Comparison of ENCODE assay signal across 8 cellular contexts in the genomic region with DNA sequence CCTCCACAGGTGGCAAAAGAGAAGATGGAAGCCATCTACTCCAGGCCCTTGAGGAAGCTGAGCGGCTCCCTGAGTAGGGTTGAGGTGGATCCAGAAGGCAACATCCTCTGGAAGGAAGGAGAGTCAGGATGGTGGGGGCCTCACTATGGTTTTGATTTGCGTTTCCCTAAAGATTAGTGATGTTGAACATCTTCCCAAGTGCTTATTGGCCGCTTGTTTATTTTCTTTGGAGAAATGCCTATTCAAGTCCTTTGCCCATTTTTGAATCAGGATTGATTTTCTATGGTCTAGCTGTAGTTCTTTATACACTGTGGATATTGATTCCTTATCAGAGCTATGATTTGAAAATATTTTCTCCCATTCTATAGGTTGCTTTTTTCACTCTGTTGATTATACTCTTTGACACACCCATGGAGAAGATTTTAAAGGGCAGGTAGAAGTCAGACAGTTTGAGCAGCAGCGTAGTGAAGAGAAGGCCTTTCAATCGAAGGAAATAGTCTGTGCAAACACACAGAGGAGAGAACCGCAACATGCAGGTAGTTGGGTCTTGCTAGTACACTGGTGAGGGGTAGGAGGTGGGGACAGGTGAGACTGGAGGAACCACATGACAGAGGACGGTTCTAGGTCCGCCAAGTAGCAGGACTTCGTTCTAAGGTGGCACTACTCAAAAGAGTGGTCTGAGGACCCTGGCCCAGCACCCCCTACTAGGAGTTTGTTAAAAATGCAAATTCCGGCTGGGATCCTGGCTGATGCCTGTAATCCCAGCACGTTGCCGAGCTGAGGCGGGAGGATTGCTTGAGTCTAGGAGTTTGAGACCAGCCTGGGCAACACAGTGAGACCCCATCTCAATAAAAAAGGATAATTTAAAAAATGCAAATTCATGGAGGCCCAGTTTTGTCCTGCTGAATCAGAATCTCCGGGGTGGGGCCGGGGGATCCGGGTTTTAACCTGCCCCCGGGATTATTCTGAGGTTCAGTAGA. TPM values are rescaled to one million over a fixed set of nuclear protein-coding genes. Genes with fewer than 3 reads are reported as not detected.
DNase-seq lines count a peak whose midpoint lies in the region; ATAC-seq and TF ChIP-seq lines count a peak whose summit lies in the region.

No MANE protein-coding gene starts in this region.

- TF ChIP-seq EP300 in esophagus muscularis mucosa (IDR thresholded peaks at IDR 0.05): no peak

- ATAC-seq in HG03565 (IDR thresholded peaks at IDR 0.05; ENCODE audit: unreplicated experiment): no peak
- no peak for ATAC-seq in HG02884 (IDR thresholded peaks at IDR 0.05; ENCODE audit: unreplicated experiment)

- H3K4me1 ChIP-seq in esophagus muscularis mucosa: peaks cover 26 to 35% (median 31%) of the 10 kb centered on the region in 4 donors

- H3K4me3 Mint-ChIP-seq in progenitor cell of endocrine pancreas (ENCODE audit: low read depth): peak overlapping the region; percentile 71

- H3K9me3 Mint-ChIP-seq in progenitor cell of endocrine pancreas (ENCODE audit: low read depth): no peaks in the 10 kb centered on the region

- TF ChIP-seq CTCF in RWPE1 (conservative IDR thresholded peaks at IDR 0.05; ENCODE audit: low read depth) (no peak), esophagus muscularis mucosa (IDR thresholded peaks at IDR 0.05) (no peak), progenitor cell of endocrine pancreas (IDR thresholded peaks at IDR 0.05; ENCODE audit: unreplicated experiment) (no peak)

- H3K4me1 Mint-ChIP-seq in progenitor cell of endocrine pancreas (ENCODE audit: low read depth): peaks cover 4% of the 10 kb centered on the region

- TF ChIP-seq POLR2A in esophagus muscularis mucosa (IDR thresholded peaks at IDR 0.05; ENCODE audit: low read depth): no peak

- H3K36me3 Mint-ChIP-seq in progenitor cell of endocrine pancreas (ENCODE audit: insufficient read depth): no peaks in the 10 kb centered on the region

- intact Hi-C loops in esophagus muscularis mucosa (cut with DNase I): loop anchor here (5.0 kb wide), 3 partner anchors 60 to 115 kb away; partner anchors contain the start of genes KSR1 and WSB1

- peak overlapping the region; percentile 97 for H3K27ac Mint-ChIP-seq in progenitor cell of endocrine pancreas

- H3K36me3 ChIP-seq in esophagus muscularis mucosa: no peaks in the 10 kb centered on the region

- H3K27ac ChIP-seq in RWPE1 (peak overlapping the region; percentile 85), esophagus muscularis mucosa (replicated peaks in 1 of 4) (peak overlapping the region; percentile 90 to 97 (median 94))

- no peaks in the 10 kb centered on the region for H3K27me3 ChIP-seq in esophagus muscularis mucosa

- in situ Hi-C loops in G401 (cut with HindIII; ENCODE audit: low sequenced_read_pairs): no loop called here

- no peaks in the 10 kb centered on the region for H3K27me3 Mint-ChIP-seq in progenitor cell of endocrine pancreas

- peak overlapping the region; percentile 66 to 77 (median 71) for H3K4me3 ChIP-seq in esophagus muscularis mucosa

- POLR2A ChIA-PET in RWPE1 (lab: Yijun Ruan, JAX; ENCODE audit: low non-redundant PET): no interaction called here

- 62% methylated on average over 17 of the region's 17 CpGs for WGBS in esophagus muscularis mucosa

- H3K9me3 ChIP-seq in esophagus muscularis mucosa: no peaks in the 10 kb centered on the region

- peak; percentile 14 for DNase-seq in G401 (ENCODE audit: low spot score)
- DNase-seq in RWPE1 (ENCODE audit: low spot score): no peak
- no peak for DNase-seq in esophagus muscularis mucosa (ENCODE audit: extremely low spot score)
- DNase-seq in progenitor cell of endocrine pancreas (ENCODE audit: low spot score, unreplicated experiment): no peak
- DNase-seq in amygdala (lab: John Stamatoyannopoulos, UW): no peak
- no peak for DNase-seq in epidermal melanocyte (ENCODE audit: insufficient read length, low spot score)

- CTCF ChIA-PET in RWPE1 (lab: Yijun Ruan, JAX): interaction anchor here (1.4 kb wide), 2 partner anchors 24 to 31 kb away, joined by 3 read pairs; no protein-coding TSS in a partner anchor

RNA-seq across cellular contexts. Expression of gene WSB1, which starts 58.9 kb away (rescaled TPM):
- total RNA-seq in G401 (2014; rRNA removed; shearing (Covaris generic)): 72.2 and 88.3 TPM in 2 replicates
- total RNA-seq in esophagus muscularis mucosa (100 to 1,000 TPM in 3 of 4 donors, 10 to 100 TPM in 1; 84.1 to 125 (median 118) TPM), progenitor cell of endocrine pancreas (452 and 468 TPM in 2 replicates)
